Comparison of ENCODE assay signal across 1 cellular context in the genomic region with DNA sequence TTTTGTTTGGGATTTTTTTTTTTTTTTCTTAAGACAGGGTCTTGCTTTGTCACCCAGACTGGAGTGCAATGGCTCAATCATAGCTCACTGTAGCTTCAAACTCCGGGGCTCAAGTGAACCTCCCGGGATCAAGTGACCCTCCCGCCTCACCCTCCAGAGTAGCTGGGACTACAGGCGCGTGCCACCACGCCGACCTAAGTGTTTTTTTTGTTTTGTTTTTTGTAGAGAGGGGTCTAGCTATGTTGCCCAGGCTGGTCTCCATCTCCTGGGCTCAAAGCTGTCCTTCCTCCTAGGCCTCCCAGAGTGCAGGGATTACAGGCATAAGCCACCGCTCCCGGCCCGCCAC.
A peak's percentile ranks its signal among the peaks of the same experiment; 100 is the strongest.
TF ChIP-seq lines count a peak whose summit lies in the region.

No MANE protein-coding gene starts in this region.

TF ChIP-seq in GM12878, 131 proteins besides CTCF, POLR2A, EP300 and RAD21:
- TF ChIP-seq, protein P1, sequence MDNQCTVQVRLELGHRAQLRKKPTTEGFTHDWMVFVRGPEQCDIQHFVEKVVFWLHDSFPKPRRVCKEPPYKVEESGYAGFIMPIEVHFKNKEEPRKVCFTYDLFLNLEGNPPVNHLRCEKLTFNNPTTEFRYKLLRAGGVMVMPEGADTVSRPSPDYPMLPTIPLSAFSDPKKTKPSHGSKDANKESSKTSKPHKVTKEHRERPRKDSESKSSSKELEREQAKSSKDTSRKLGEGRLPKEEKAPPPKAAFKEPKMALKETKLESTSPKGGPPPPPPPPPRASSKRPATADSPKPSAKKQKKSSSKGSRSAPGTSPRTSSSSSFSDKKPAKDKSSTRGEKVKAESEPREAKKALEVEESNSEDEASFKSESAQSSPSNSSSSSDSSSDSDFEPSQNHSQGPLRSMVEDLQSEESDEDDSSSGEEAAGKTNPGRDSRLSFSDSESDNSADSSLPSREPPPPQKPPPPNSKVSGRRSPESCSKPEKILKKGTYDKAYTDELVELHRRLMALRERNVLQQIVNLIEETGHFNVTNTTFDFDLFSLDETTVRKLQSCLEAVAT (IDR thresholded peaks at IDR 0.05), result peak; percentile 81
- TF ChIP-seq, protein P2, sequence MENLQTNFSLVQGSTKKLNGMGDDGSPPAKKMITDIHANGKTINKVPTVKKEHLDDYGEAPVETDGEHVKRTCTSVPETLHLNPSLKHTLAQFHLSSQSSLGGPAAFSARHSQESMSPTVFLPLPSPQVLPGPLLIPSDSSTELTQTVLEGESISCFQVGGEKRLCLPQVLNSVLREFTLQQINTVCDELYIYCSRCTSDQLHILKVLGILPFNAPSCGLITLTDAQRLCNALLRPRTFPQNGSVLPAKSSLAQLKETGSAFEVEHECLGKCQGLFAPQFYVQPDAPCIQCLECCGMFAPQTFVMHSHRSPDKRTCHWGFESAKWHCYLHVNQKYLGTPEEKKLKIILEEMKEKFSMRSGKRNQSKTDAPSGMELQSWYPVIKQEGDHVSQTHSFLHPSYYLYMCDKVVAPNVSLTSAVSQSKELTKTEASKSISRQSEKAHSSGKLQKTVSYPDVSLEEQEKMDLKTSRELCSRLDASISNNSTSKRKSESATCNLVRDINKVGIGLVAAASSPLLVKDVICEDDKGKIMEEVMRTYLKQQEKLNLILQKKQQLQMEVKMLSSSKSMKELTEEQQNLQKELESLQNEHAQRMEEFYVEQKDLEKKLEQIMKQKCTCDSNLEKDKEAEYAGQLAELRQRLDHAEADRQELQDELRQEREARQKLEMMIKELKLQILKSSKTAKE (IDR thresholded peaks at IDR 0.05; ENCODE audit: low read depth, poor library complexity, severe bottlenecking), result no peak
TF ChIP-seq in GM12878: peak in this region for 1.
